In the genomic region with DNA sequence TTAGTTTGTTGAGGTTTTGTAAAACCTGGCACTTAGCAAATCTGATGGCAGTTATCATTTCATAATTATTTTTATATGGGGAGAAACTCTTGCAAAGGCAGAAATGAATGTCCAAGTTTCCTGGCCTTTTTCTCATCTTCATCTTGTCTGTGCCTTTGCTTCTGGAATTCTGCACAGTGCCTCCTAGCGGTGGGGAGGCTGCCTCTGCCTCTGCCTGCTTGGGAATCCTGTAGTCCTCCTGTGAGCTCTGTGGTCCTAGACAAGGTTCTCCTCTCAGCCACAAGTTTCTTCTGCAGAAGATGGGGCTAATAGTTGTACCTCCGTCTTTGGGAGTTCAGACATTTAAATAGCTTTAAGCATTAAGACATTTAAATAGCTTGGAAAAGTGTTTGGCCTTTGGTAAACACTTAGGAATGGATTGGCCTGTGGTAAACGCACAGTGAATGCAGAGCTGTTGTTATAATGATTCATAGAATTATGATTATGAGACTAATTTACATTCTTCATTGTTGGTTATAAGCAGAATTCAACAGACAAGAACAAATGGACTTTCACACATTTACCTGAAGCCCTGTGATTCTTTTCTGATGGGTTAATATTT, we compare ENCODE assay signal across 9 cellular contexts.
DNase-seq lines count a peak whose midpoint lies in the region; ATAC-seq, FAIRE-seq and TF ChIP-seq lines count a peak whose summit lies in the region.
"Had no signal": no experiment of that assay in that cellular context is flagged by ENCODE, and none has a peak within 500 bp of the region (broad histone marks: within the 10 kb centered on the region; RNA-seq: fewer than 3 reads in every experiment).

No MANE protein-coding gene starts in this region.

- H2BK12ac ChIP-seq in H1 (ENCODE audit: low read depth, low read length) = no peak overlapping the region

- H3K27ac ChIP-seq in H1 (ENCODE audit: low read depth, low read length) (no peak overlapping the region), osteoblast (ENCODE audit: low read depth, low read length) (no peak overlapping the region)

- TF ChIP-seq RAD21 in H1 (IDR thresholded peaks at IDR 0.05 in 1 of 2, conservative IDR thresholded peaks at IDR 0.05 in 1 of 2; ENCODE audit: low read depth in 2 of 2, low read length in 2 of 2) = peak; percentile 27 to 41; a peak in 3 of 4 replicates

- DNase-seq in NCI-H460 (ENCODE audit: extremely low read depth, low read depth) (peak; percentile 28), H1 (ENCODE audit: low read depth in 1 of 2, low spot score in 2 of 2) (peak; percentile 15 to 79), osteoblast (ENCODE audit: insufficient read length, low spot score, missing footprints) (no peak), GM19238 (ENCODE audit: insufficient read length, low spot score) (no peak)
- DNase-seq: NCI-H1436 treated with DMSO at 0.1 percent for 48 hours had no signal

- H3K36me3 ChIP-seq in H1 (ENCODE audit: control insufficient read depth in 2 of 4, insufficient read depth in 4 of 4, low read length in 3 of 4) = peaks cover 2 to 29% (median 20%) of the 10 kb centered on the region in 4 experiments; a peak in 7 of 8 replicates
- H3K36me3 ChIP-seq in osteoblast (ENCODE audit: insufficient read depth, low read length) = peaks cover 25% of the 10 kb centered on the region

- FAIRE-seq in H1 (lab: Jason Lieb, UNC) = peak; percentile 78

- peaks cover 0 to 4% of the 10 kb centered on the region in 2 experiments for H4K20me1 ChIP-seq in H1 (replicated peaks in 1 of 2; ENCODE audit: control insufficient read depth in 1 of 2, insufficient read depth in 2 of 2, low read length in 2 of 2)
- H4K20me1 ChIP-seq in osteoblast (ENCODE audit: insufficient read depth, low read length) = no peaks in the 10 kb centered on the region

- no peak overlapping the region for H3K23ac ChIP-seq in H1 (ENCODE audit: insufficient read length)

- ATAC-seq in GM19328 (IDR thresholded peaks at IDR 0.05; ENCODE audit: unreplicated experiment) (no peak), HG03354 (IDR thresholded peaks at IDR 0.05; ENCODE audit: poor library complexity, severe bottlenecking, unreplicated experiment) (no peak), GM21529 (IDR thresholded peaks at IDR 0.05; ENCODE audit: unreplicated experiment) (no peak)

- TF ChIP-seq EP300 in H1 (IDR thresholded peaks at IDR 0.05; ENCODE audit: borderline replicate concordance in 1 of 2, low read depth in 2 of 2, low read length in 2 of 2) = no peak

- H2AK5ac ChIP-seq in H1 (ENCODE audit: low read depth, low read length) = no peak overlapping the region

- no peak overlapping the region for H2BK120ac ChIP-seq in H1 (replicated peaks; ENCODE audit: low read depth, low read length)

- H3K14ac ChIP-seq in H1 (ENCODE audit: insufficient read length) = no peak overlapping the region

- H4K91ac ChIP-seq in H1 (replicated peaks; ENCODE audit: insufficient read length, low read length) = no peak overlapping the region

- CTCF ChIA-PET in H1 (lab: Charles Lee; ENCODE audit: partially characterized antibody) = interaction anchor here (0.6 to 7.4 kb wide), 37 partner anchors 8 to 748 kb away, joined by 3 to 88 read pairs (median 3); no protein-coding TSS in a partner anchor

- H4K5ac ChIP-seq in H1 (ENCODE audit: insufficient read length, low read depth, low read length) = no peak overlapping the region

- H2BK5ac ChIP-seq in H1 (ENCODE audit: low read depth, low read length) = no peak overlapping the region

- no peak overlapping the region for H3K4me2 ChIP-seq in H1 (ENCODE audit: insufficient read depth in 1 of 2, low read depth in 2 of 2, low read length in 2 of 2)
- no peak overlapping the region for H3K4me2 ChIP-seq in osteoblast (ENCODE audit: insufficient read depth, low read length)

- H3K9me3 ChIP-seq in H1 (ENCODE audit: insufficient read depth in 2 of 2, low read depth in 1 of 2, low read length in 1 of 2) (no peaks in the 10 kb centered on the region), osteoblast (ENCODE audit: low read depth, low read length) (no peaks in the 10 kb centered on the region)

- 67% methylated on average over 3 of the region's 3 CpGs; no CpG with 5 or more reads in 1 of the 2 experiments for WGBS in H1 (ENCODE audit: extremely low coverage in 1 of 2, insufficient coverage in 1 of 2, insufficient read length in 1 of 2, insufficient replicate concordance in 2 of 2, low coverage in 1 of 2, low lambda C conversion rate in 2 of 2, missing lambda C conversion rate in 1 of 2), 2 experiments

- no peak overlapping the region for H2BK15ac ChIP-seq in H1 (ENCODE audit: low read length)

- POLR2A ChIA-PET in H1 (lab: Charles Lee; ENCODE audit: partially characterized antibody) = no interaction called here

- TF ChIP-seq POLR2A in H1 (IDR thresholded peaks at IDR 0.05; ENCODE audit: control extremely low read depth in 1 of 2, low read depth in 2 of 2, low read length in 2 of 2) = no peak

- H2AFZ ChIP-seq in H1 (ENCODE audit: low read length) (no peak overlapping the region), osteoblast (ENCODE audit: low read length) (no peak overlapping the region)

- no peak overlapping the region for H2BK20ac ChIP-seq in H1 (ENCODE audit: low read length)

- no peak overlapping the region for H3K18ac ChIP-seq in H1 (ENCODE audit: extremely low read depth, low read length)

- H3K4me3 ChIP-seq in H1 (ENCODE audit: extremely low read depth in 1 of 4, insufficient read depth in 2 of 4, low read depth in 3 of 4, low read length in 4 of 4) (no peak overlapping the region), osteoblast (ENCODE audit: insufficient read depth, low read length) (no peak overlapping the region)

- no peaks in the 10 kb centered on the region for H3K79me1 ChIP-seq in H1 (ENCODE audit: low read depth, low read length)

- H3K56ac ChIP-seq in H1 (replicated peaks; ENCODE audit: insufficient read length, low read depth, low read length) = no peak overlapping the region

- no peak overlapping the region for H3K9ac ChIP-seq in H1 (replicated peaks in 1 of 4; ENCODE audit: extremely low read depth in 1 of 4, low read depth in 3 of 4, low read length in 3 of 4)

- no peak overlapping the region for H4K8ac ChIP-seq in H1 (ENCODE audit: extremely low read depth, insufficient read depth, low read length)

- TF ChIP-seq CTCF in GM12873 (IDR thresholded peaks at IDR 0.05; ENCODE audit: insufficient read depth, low read depth, low read length, missing control alignments) = peak; percentile 67
- TF ChIP-seq CTCF in H1 (IDR thresholded peaks at IDR 0.05; ENCODE audit: control extremely low read depth in 1 of 3, insufficient read depth in 1 of 3, low read depth in 1 of 3, low read length in 3 of 3) = peak; percentile 84 to 93 (median 89)
- peak; percentile 60 for TF ChIP-seq CTCF in osteoblast (IDR thresholded peaks at IDR 0.05; ENCODE audit: extremely low read depth, low read depth, low read length)

- H3K4ac ChIP-seq in H1 (replicated peaks; ENCODE audit: insufficient read length, low read depth, low read length) = no peak overlapping the region

- H3K27me3 ChIP-seq in H1 (replicated peaks in 1 of 4; ENCODE audit: control insufficient read depth in 3 of 4, extremely low read depth in 1 of 4, insufficient read depth in 3 of 4, low read length in 3 of 4) (no peaks in the 10 kb centered on the region), osteoblast (ENCODE audit: insufficient read depth, low read length) (no peaks in the 10 kb centered on the region)

- H3K4me1 ChIP-seq in H1 (replicated peaks in 1 of 4; ENCODE audit: control insufficient read depth in 3 of 4, insufficient read depth in 4 of 4, low read length in 3 of 4) (no peaks in the 10 kb centered on the region), osteoblast (ENCODE audit: insufficient read depth, low read length) (no peaks in the 10 kb centered on the region)

- H3K23me2 ChIP-seq in H1 (ENCODE audit: low read depth, low read length) = no peaks in the 10 kb centered on the region; the same call in 1 of the 2 replicates

- H3K79me2 ChIP-seq in H1 (ENCODE audit: control insufficient read depth in 1 of 2, insufficient read depth in 2 of 2, low read length in 2 of 2) (no peaks in the 10 kb centered on the region), osteoblast (ENCODE audit: insufficient read depth, low read length) (peaks cover 2% of the 10 kb centered on the region)

TF ChIP-seq in H1, 55 proteins besides CTCF, POLR2A, EP300 and RAD21:
- TF ChIP-seq TEAD4 (IDR thresholded peaks at IDR 0.05; ENCODE audit: low read depth, low read length) = peak; percentile 87
- TF ChIP-seq RXRA (IDR thresholded peaks at IDR 0.05; ENCODE audit: insufficient read depth, low read depth, low read length) = no peak
- TF ChIP-seq NANOG (IDR thresholded peaks at IDR 0.05; ENCODE audit: insufficient read depth, low read depth, low read length, poor library complexity, severe bottlenecking) = no peak
- no peak for TF ChIP-seq ASH2L (IDR thresholded peaks at IDR 0.05; ENCODE audit: low read length)

Comparison
In these comparisons a context has a peak if more than half of its experiments do, and no peak if none do; other contexts are left out.
1. DNase-seq: peak in NCI-H460 (single experiment) and H1 (2 of 2); none in osteoblast (single experiment) and GM19238 (single experiment).
2. Peak in every context shown above with its lines, with median percentiles within 50 percentile points of each other: CTCF ChIP-seq.